In genomic region chr3:196051336-196052076, GRCh38 we compare ENCODE assay signal across 25 cellular contexts. TPM values are rescaled to one million over a fixed set of nuclear protein-coding genes. Genes with fewer than 3 reads are reported as not detected.
DNase-seq lines count a peak whose midpoint lies in the region; ATAC-seq and TF ChIP-seq lines count a peak whose summit lies in the region.
"Had no signal": no experiment of that assay in that cellular context is flagged by ENCODE, and none has a peak within 500 bp of the region (broad histone marks: within the 10 kb centered on the region; RNA-seq: fewer than 3 reads in every experiment).

No MANE protein-coding gene starts in this region.

- ATAC-seq in activated naive CD8-positive, alpha-beta T cell treated with anti-CD3 and anti-CD28 coated beads, Interleukin-2, amount 50 U/mL, for 24 hours, result no peak
- no peak for ATAC-seq in stimulated activated naive B cell treated with anti-CD40 and anti-IgM and Interleukin-4, amounts not matched to agents 10 μg/mL and 1 μg/mL and 100 μg/mL, for 72 hours (replicated peaks)
- ATAC-seq in GM18498 (IDR thresholded peaks at IDR 0.05; ENCODE audit: unreplicated experiment), result no peak
- ATAC-seq: activated CD4-positive, CD25-positive, alpha-beta regulatory T cell treated with anti-CD3 and anti-CD28 coated beads, Interleukin-2, amount 50 U/mL, for 24 hours; activated CD8-positive, alpha-beta memory T cell treated with anti-CD3 and anti-CD28 coated beads, Interleukin-2, amount 10 ng/mL, durations not matched to agents 7 days and 5 days; left lung; Panc1; stimulated activated naive CD8-positive, alpha-beta T cell treated with anti-CD3 and anti-CD28 coated beads, Interleukin-15, Interleukin-2, amounts not matched to agents 100 U/mL and 50 U/mL, for 24 hours had no signal

- H3K4me3 Mint-ChIP-seq in activated naive CD8-positive, alpha-beta T cell treated with anti-CD3 and anti-CD28 coated beads for 36 hours, result no peak overlapping the region
- no peak overlapping the region for H3K4me3 Mint-ChIP-seq in activated naive CD8-positive, alpha-beta T cell treated with anti-CD3 and anti-CD28 coated beads, Interleukin-2, amount 50 U/mL, for 24 hours
- H3K4me3 Mint-ChIP-seq in stimulated activated naive B cell treated with anti-CD40 and anti-IgM and Interleukin-4, amounts not matched to agents 10 μg/mL and 1 μg/mL and 100 μg/mL, for 72 hours, result no peak overlapping the region
- H3K4me3 Mint-ChIP-seq: activated CD8-positive, alpha-beta memory T cell treated with anti-CD3 and anti-CD28 coated beads, Interleukin-2, amount 10 ng/mL, durations not matched to agents 7 days and 5 days; activated naive CD8-positive, alpha-beta T cell treated with anti-CD3 and anti-CD28 coated beads, Interleukin-2, amount 10 ng/mL, durations not matched to agents 7 days and 5 days; CD14-positive monocyte had no signal

- peak overlapping the region; percentile 28 for H3K27ac Mint-ChIP-seq in activated naive CD8-positive, alpha-beta T cell treated with anti-CD3 and anti-CD28 coated beads for 36 hours
- H3K27ac Mint-ChIP-seq in activated naive CD8-positive, alpha-beta T cell treated with anti-CD3 and anti-CD28 coated beads, Interleukin-2, amount 50 U/mL, for 24 hours, result no peak overlapping the region
- H3K27ac Mint-ChIP-seq in stimulated activated naive B cell treated with anti-CD40 and anti-IgM and Interleukin-4, amounts not matched to agents 10 μg/mL and 1 μg/mL and 100 μg/mL, for 72 hours, result peak overlapping the region; percentile 56
- H3K27ac Mint-ChIP-seq: activated CD8-positive, alpha-beta memory T cell treated with anti-CD3 and anti-CD28 coated beads, Interleukin-2, amount 10 ng/mL, durations not matched to agents 7 days and 5 days; activated naive CD8-positive, alpha-beta T cell treated with anti-CD3 and anti-CD28 coated beads, Interleukin-2, amount 10 ng/mL, durations not matched to agents 7 days and 5 days had no signal

- H3K27ac ChIP-seq in caudate nucleus (ENCODE audit: low read depth, low read length), result peak overlapping the region; percentile 32
- H3K27ac ChIP-seq: HL-60, left lung, neutrophil, sigmoid colon, thoracic aorta, uterus had no signal

- TF ChIP-seq RAD21 in Ishikawa (IDR thresholded peaks at IDR 0.05; ENCODE audit: low read depth), result no peak

- peaks cover 48% of the 10 kb centered on the region for H3K36me3 Mint-ChIP-seq in activated naive CD8-positive, alpha-beta T cell treated with anti-CD3 and anti-CD28 coated beads for 36 hours
- H3K36me3 Mint-ChIP-seq in activated naive CD8-positive, alpha-beta T cell treated with anti-CD3 and anti-CD28 coated beads, Interleukin-2, amount 50 U/mL, for 24 hours (ENCODE audit: low read depth), result peaks cover 70% of the 10 kb centered on the region
- peaks cover 24 to 50% of the 10 kb centered on the region in 2 donors for H3K36me3 Mint-ChIP-seq in stimulated activated naive B cell treated with anti-CD40 and anti-IgM and Interleukin-4, amounts not matched to agents 10 μg/mL and 1 μg/mL and 100 μg/mL, for 72 hours

- no peaks in the 10 kb centered on the region for H3K9me3 Mint-ChIP-seq in activated naive CD8-positive, alpha-beta T cell treated with anti-CD3 and anti-CD28 coated beads for 36 hours
- H3K9me3 Mint-ChIP-seq in activated naive CD8-positive, alpha-beta T cell treated with anti-CD3 and anti-CD28 coated beads, Interleukin-2, amount 50 U/mL, for 24 hours, result no peaks in the 10 kb centered on the region
- H3K9me3 Mint-ChIP-seq in stimulated activated naive B cell treated with anti-CD40 and anti-IgM and Interleukin-4, amounts not matched to agents 10 μg/mL and 1 μg/mL and 100 μg/mL, for 72 hours, result no peaks in the 10 kb centered on the region
- H3K9me3 Mint-ChIP-seq: activated naive CD8-positive, alpha-beta T cell treated with anti-CD3 and anti-CD28 coated beads, Interleukin-2, amount 10 ng/mL, durations not matched to agents 7 days and 5 days; CD14-positive monocyte had no signal

- no peak for TF ChIP-seq EP300 in Ishikawa (IDR thresholded peaks at IDR 0.05; ENCODE audit: borderline replicate concordance)

- no peaks in the 10 kb centered on the region for H3K27me3 Mint-ChIP-seq in activated naive CD8-positive, alpha-beta T cell treated with anti-CD3 and anti-CD28 coated beads for 36 hours
- no peaks in the 10 kb centered on the region for H3K27me3 Mint-ChIP-seq in activated naive CD8-positive, alpha-beta T cell treated with anti-CD3 and anti-CD28 coated beads, Interleukin-2, amount 50 U/mL, for 24 hours
- no peaks in the 10 kb centered on the region for H3K27me3 Mint-ChIP-seq in stimulated activated naive B cell treated with anti-CD40 and anti-IgM and Interleukin-4, amounts not matched to agents 10 μg/mL and 1 μg/mL and 100 μg/mL, for 72 hours
- H3K27me3 Mint-ChIP-seq: activated CD8-positive, alpha-beta memory T cell treated with anti-CD3 and anti-CD28 coated beads, Interleukin-2, amount 10 ng/mL, durations not matched to agents 7 days and 5 days; activated naive CD8-positive, alpha-beta T cell treated with anti-CD3 and anti-CD28 coated beads, Interleukin-2, amount 10 ng/mL, durations not matched to agents 7 days and 5 days had no signal

- no peak for DNase-seq in activated naive CD8-positive, alpha-beta T cell treated with anti-CD3 and anti-CD28 coated beads for 36 hours
- no peak for DNase-seq in activated naive CD8-positive, alpha-beta T cell treated with anti-CD3 and anti-CD28 coated beads, Interleukin-2, amount 50 U/mL, for 24 hours
- peak in 4 of 61 donors; percentile 6 to 37 (median 26) for DNase-seq in caudate nucleus (lab: John Stamatoyannopoulos, UW)
- no peak for DNase-seq in stimulated activated naive B cell treated with anti-CD40 and anti-IgM and Interleukin-4, amounts not matched to agents 10 μg/mL and 1 μg/mL and 100 μg/mL, for 72 hours
- DNase-seq in SKM-1 (lab: John Stamatoyannopoulos, UW; ENCODE audit: unreplicated experiment), result no peak
- DNase-seq: activated CD8-positive, alpha-beta memory T cell treated with anti-CD3 and anti-CD28 coated beads, Interleukin-2, amount 10 ng/mL, durations not matched to agents 7 days and 5 days; activated naive CD8-positive, alpha-beta T cell treated with anti-CD3 and anti-CD28 coated beads, Interleukin-2, amount 10 ng/mL, durations not matched to agents 7 days and 5 days; Calu3; GOT3; left lung; NCI-H1092 treated with DMSO at 0.1 percent for 48 hours; NCI-H1930; NCI-H526; SHP77; sigmoid colon; stimulated activated naive CD8-positive, alpha-beta T cell treated with anti-CD3 and anti-CD28 coated beads, Interleukin-15, Interleukin-2, amounts not matched to agents 100 U/mL and 50 U/mL, for 24 hours; uterus had no signal

- H3K4me1 Mint-ChIP-seq in activated naive CD8-positive, alpha-beta T cell treated with anti-CD3 and anti-CD28 coated beads for 36 hours, result peaks cover 10% of the 10 kb centered on the region
- peaks cover 8% of the 10 kb centered on the region for H3K4me1 Mint-ChIP-seq in activated naive CD8-positive, alpha-beta T cell treated with anti-CD3 and anti-CD28 coated beads, Interleukin-2, amount 50 U/mL, for 24 hours
- H3K4me1 Mint-ChIP-seq in stimulated activated naive B cell treated with anti-CD40 and anti-IgM and Interleukin-4, amounts not matched to agents 10 μg/mL and 1 μg/mL and 100 μg/mL, for 72 hours, result no peaks in the 10 kb centered on the region
- H3K4me1 Mint-ChIP-seq: activated naive CD8-positive, alpha-beta T cell treated with anti-CD3 and anti-CD28 coated beads, Interleukin-2, amount 10 ng/mL, durations not matched to agents 7 days and 5 days had no signal

TF ChIP-seq in Ishikawa, 13 proteins besides CTCF, POLR2A, EP300 and RAD21:
- no peak for TF ChIP-seq TEAD4 (IDR thresholded peaks at IDR 0.05)
- no peak for TF ChIP-seq YY1 (IDR thresholded peaks at IDR 0.05; ENCODE audit: low read depth)
- no peak for TF ChIP-seq REST (IDR thresholded peaks at IDR 0.05; ENCODE audit: low read depth)
- TF ChIP-seq FOXM1 (IDR thresholded peaks at IDR 0.05; ENCODE audit: borderline replicate concordance, low read depth), result 0 out of 2 replicates have a peak, but pooled peaks have one; percentile 18
- no peak for TF ChIP-seq CEBPB (IDR thresholded peaks at IDR 0.05)

RNA-seq across cellular contexts. Expression of gene TFRC, which starts 30.4 kb away (rescaled TPM):
- total RNA-seq in activated naive CD8-positive, alpha-beta T cell treated with anti-CD3 and anti-CD28 coated beads for 36 hours, result 100 to 1,000 TPM; 550 TPM
